In the genomic region with DNA sequence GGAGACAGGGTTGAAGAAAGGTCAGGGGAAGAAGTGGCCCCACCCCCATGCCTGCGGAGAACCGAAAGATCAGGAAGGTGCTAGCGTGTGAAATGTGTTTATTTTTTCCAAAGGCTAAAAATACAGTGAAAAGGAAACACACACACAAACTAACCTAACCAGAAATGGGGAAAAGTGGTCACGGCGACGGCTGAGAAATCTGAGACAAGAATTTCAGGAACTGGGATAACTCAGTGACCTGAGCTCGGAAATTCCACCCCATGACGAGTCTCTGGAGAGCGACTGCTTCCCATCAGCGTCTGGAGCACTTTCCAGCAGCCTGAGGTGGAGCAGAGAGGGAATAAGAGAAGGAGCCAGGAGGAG, we compare ENCODE assay signal across 10 cellular contexts. TPM values are rescaled to one million over a fixed set of nuclear protein-coding genes. Genes with fewer than 3 reads are reported as not detected.
DNase-seq lines count a peak whose midpoint lies in the region; ATAC-seq, FAIRE-seq and TF ChIP-seq lines count a peak whose summit lies in the region.
"Had no signal": no experiment of that assay in that cellular context is flagged by ENCODE, and none has a peak within 500 bp of the region (broad histone marks: within the 10 kb centered on the region; RNA-seq: fewer than 3 reads in every experiment).

No MANE protein-coding gene starts in this region.

- TF ChIP-seq EP300 in stomach (IDR thresholded peaks at IDR 0.05): peak; percentile 43

- dilution Hi-C loops in keratinocyte (cut with MboI; ENCODE audit: extremely low pct_ligation_motif_present, low sequenced_read_pairs): no loop called here

- H2AFZ ChIP-seq in keratinocyte (ENCODE audit: control insufficient read depth, low read length): no peak overlapping the region

- TF ChIP-seq POLR2A in stomach (IDR thresholded peaks at IDR 0.05) (no peak), prostate gland (IDR thresholded peaks at IDR 0.05) (no peak)

- no peak for TF ChIP-seq CTCF in dorsolateral prefrontal cortex (IDR thresholded peaks at IDR 0.05 in 54 of 56, conservative IDR thresholded peaks at IDR 0.05 in 2 of 56; ENCODE audit: low read depth in 1 of 56, partially characterized antibody in 56 of 56)
- no peak for TF ChIP-seq CTCF in keratinocyte (optimal IDR thresholded peaks at IDR 0.05 in 1 of 3, IDR thresholded peaks at IDR 0.05 in 1 of 3, conservative IDR thresholded peaks at IDR 0.05 in 1 of 3; ENCODE audit: extremely low read depth in 1 of 3, insufficient read depth in 2 of 3, low read length in 3 of 3)
- TF ChIP-seq CTCF in stomach (IDR thresholded peaks at IDR 0.05): no peak
- no peak for TF ChIP-seq CTCF in prostate gland (IDR thresholded peaks at IDR 0.05)

- WGBS in stomach, 5 donors: 7 to 17% (median 10%) methylated on average over 10 of the region's 10 CpGs
- 9% methylated on average over 10 of the region's 10 CpGs for WGBS in prostate gland

- ATAC-seq in GM18519 (IDR thresholded peaks at IDR 0.05; ENCODE audit: low FRiP score, unreplicated experiment) (no peak), GM21381 (IDR thresholded peaks at IDR 0.05; ENCODE audit: unreplicated experiment) (no peak)

- H3K4me1 ChIP-seq in HUES48 (ENCODE audit: control insufficient read depth, insufficient read depth, low read length) (peaks cover 27% of the 10 kb centered on the region), keratinocyte (ENCODE audit: control insufficient read depth, extremely low read depth, insufficient read depth, low read length) (peaks cover 4% of the 10 kb centered on the region), stomach (peaks cover 14 to 35% (median 26%) of the 10 kb centered on the region in 4 donors), prostate gland (replicated peaks) (no peaks in the 10 kb centered on the region)

- no peaks in the 10 kb centered on the region for H3K9me1 ChIP-seq in keratinocyte (ENCODE audit: control insufficient read depth, extremely low read depth, insufficient read depth, low read length)

- no peaks in the 10 kb centered on the region for H3K27me3 ChIP-seq in HUES48 (ENCODE audit: control insufficient read depth, insufficient read depth, low read length)
- H3K27me3 ChIP-seq in dorsolateral prefrontal cortex: no peaks in the 10 kb centered on the region
- H3K27me3 ChIP-seq in keratinocyte (ENCODE audit: control insufficient read depth, extremely low read depth, insufficient read depth, low read length): peaks cover 29% of the 10 kb centered on the region
- H3K27me3 ChIP-seq in stomach: peaks cover 0 to 28% (median 0%) of the 10 kb centered on the region in 3 donors
- H3K27me3 ChIP-seq in prostate gland (replicated peaks; ENCODE audit: insufficient read depth): no peaks in the 10 kb centered on the region

- H3K4me2 ChIP-seq in keratinocyte (ENCODE audit: control insufficient read depth, extremely low read depth, insufficient read depth, low read depth, low read length): peak overlapping the region; percentile 65

- H3K9me3 ChIP-seq in HUES48 (ENCODE audit: control insufficient read depth, insufficient read depth, low read length) (no peaks in the 10 kb centered on the region), keratinocyte (ENCODE audit: control insufficient read depth, low read depth, low read length) (no peaks in the 10 kb centered on the region), stomach (no peaks in the 10 kb centered on the region), prostate gland (no peaks in the 10 kb centered on the region)

- H3K36me3 ChIP-seq in HUES48 (ENCODE audit: control insufficient read depth, insufficient read depth, low read length): no peaks in the 10 kb centered on the region
- no peaks in the 10 kb centered on the region for H3K36me3 ChIP-seq in keratinocyte (ENCODE audit: control insufficient read depth in 2 of 2, extremely low read depth in 1 of 2, insufficient read depth in 2 of 2, low read length in 2 of 2)
- no peaks in the 10 kb centered on the region for H3K36me3 ChIP-seq in stomach
- H3K36me3 ChIP-seq in prostate gland: no peaks in the 10 kb centered on the region

- H3K4me3 ChIP-seq in HUES48 (ENCODE audit: low read depth, low read length): peak overlapping the region; percentile 43
- peak overlapping the region in 18 of 59 donors; percentile 0 to 30 (median 14) for H3K4me3 ChIP-seq in dorsolateral prefrontal cortex
- H3K4me3 ChIP-seq in keratinocyte (ENCODE audit: control insufficient read depth in 2 of 3, extremely low read depth in 1 of 3, insufficient read depth in 2 of 3, low read depth in 1 of 3, low read length in 3 of 3): peak overlapping the region in 1 of 3 experiments; percentile 25
- peak overlapping the region in 2 of 4 donors; percentile 4 to 15 for H3K4me3 ChIP-seq in stomach
- H3K4me3 ChIP-seq in prostate gland: no peak overlapping the region

- intact Hi-C loops in dorsolateral prefrontal cortex (cut with DNase I) (no loop called here), stomach (cut with DNase I; ENCODE audit: low total_unique reads) (no loop called here), prostate gland (cut with DNase I) (no loop called here)

- H4K20me1 ChIP-seq in keratinocyte (ENCODE audit: control insufficient read depth, extremely low read depth, insufficient read depth, low read length): no peaks in the 10 kb centered on the region

- H3K9ac ChIP-seq in HUES48 (ENCODE audit: low read depth, low read length): no peak overlapping the region
- peak overlapping the region; percentile 31 for H3K9ac ChIP-seq in keratinocyte (ENCODE audit: control insufficient read depth, extremely low read depth, insufficient read depth, low read length)

- H3K79me2 ChIP-seq in keratinocyte (ENCODE audit: control insufficient read depth, insufficient read depth, low read length): no peaks in the 10 kb centered on the region

- peak overlapping the region; percentile 88 for H3K27ac ChIP-seq in HUES48 (ENCODE audit: low read depth, low read length)
- H3K27ac ChIP-seq in dorsolateral prefrontal cortex: peak overlapping the region in 48 of 59 donors; percentile 3 to 84 (median 70)
- H3K27ac ChIP-seq in keratinocyte (ENCODE audit: control insufficient read depth, insufficient read depth, low read length): no peak overlapping the region
- H3K27ac ChIP-seq in stomach: peak overlapping the region; percentile 78 to 94 (median 81)
- H3K27ac ChIP-seq in prostate gland: peak overlapping the region in 1 of 2 donors; percentile 51

- FAIRE-seq in keratinocyte (lab: Jason Lieb, UNC): no peak

- DNase-seq in dorsolateral prefrontal cortex (no peak), keratinocyte (ENCODE audit: low read depth, low spot score) (no peak), stomach (peak; percentile 56), RKO (ENCODE audit: low spot score) (no peak), prostate gland (ENCODE audit: low spot score) (no peak)
- DNase-seq: activated CD4-positive, alpha-beta T cell treated with anti-CD3 and anti-CD28 coated beads for 1 hour; NCI-H774 had no signal

RNA-seq across cellular contexts. Expression of a gene that starts 16.6 kb away (rescaled TPM):
- 100 to 1,000 TPM in 1 of 120 experiments, 10 to 100 TPM in 119; 15.3 to 117 (median 55.5) TPM for total RNA-seq in dorsolateral prefrontal cortex
- polyA plus RNA-seq in keratinocyte: 0.05 to 0.30 TPM (median 0.16 TPM) in 3 replicates
- not detected for polyA plus RNA-seq in keratinocyte (2011; ENCODE audit: low read depth)
- 0.04 and 0.24 TPM in 2 replicates for polyA plus RNA-seq in keratinocyte (2011; cell fraction: cytosol; rRNA removed)
- 0.31 and 0.67 TPM in 2 replicates for polyA plus RNA-seq in keratinocyte (2011; cell fraction: nucleus; rRNA removed)
- 0.62 TPM in 1 of 2 replicates, not detected in the other for polyA plus RNA-seq in keratinocyte (2012; ENCODE audit: low replicate concordance)
- 0.23 to 0.35 TPM in 2 of 3 replicates, not detected in the other for polyA minus RNA-seq in keratinocyte
- not detected for polyA minus RNA-seq in keratinocyte (2011; cell fraction: cytosol; rRNA and poly(A)+ RNA removed)
- not detected in 2 replicates for polyA minus RNA-seq in keratinocyte (2011; cell fraction: nucleus; rRNA and poly(A)+ RNA removed)
- 10 to 100 TPM in 1 of 5 donors, 1 to 10 TPM in 3, not detected in 1; 3.5 to 21.0 (median 5.0) TPM for total RNA-seq in stomach
- polyA plus RNA-seq in stomach: 10 to 100 TPM; 12.2 to 20.5 (median 20.5) TPM
- total RNA-seq in prostate gland: 1 to 10 TPM in 1 of 2 donors, under 1 TPM in 1; 0.41 to 1.6 TPM

RNA-seq across cellular contexts. Expression of a gene that starts 30.3 kb away (rescaled TPM):
- total RNA-seq in dorsolateral prefrontal cortex: 10 to 100 TPM; 43.5 to 81.2 (median 57.8) TPM
- polyA plus RNA-seq in keratinocyte: 36.9 to 64.6 TPM (median 57.8 TPM) in 3 replicates
- 110 TPM for polyA plus RNA-seq in keratinocyte (2011; ENCODE audit: low read depth)
- 36.4 and 38.7 TPM in 2 replicates for polyA plus RNA-seq in keratinocyte (2011; cell fraction: cytosol; rRNA removed)
- polyA plus RNA-seq in keratinocyte (2011; cell fraction: nucleus; rRNA removed): 98.9 and 125 TPM in 2 replicates
- 45.2 and 68.6 TPM in 2 replicates for polyA plus RNA-seq in keratinocyte (2012; ENCODE audit: low replicate concordance)
- 36.0 to 54.1 TPM (median 45.5 TPM) in 3 replicates for polyA minus RNA-seq in keratinocyte
- 18.0 TPM for polyA minus RNA-seq in keratinocyte (2011; cell fraction: cytosol; rRNA and poly(A)+ RNA removed)
- 19.8 and 39.9 TPM in 2 replicates for polyA minus RNA-seq in keratinocyte (2011; cell fraction: nucleus; rRNA and poly(A)+ RNA removed)
- total RNA-seq in stomach: 10 to 100 TPM; 31.3 to 88.1 (median 82.2) TPM
- polyA plus RNA-seq in stomach: 10 to 100 TPM; 30.3 to 41.7 (median 34.2) TPM
- 10 to 100 TPM; 71.0 to 87.2 TPM for total RNA-seq in prostate gland

RNA-seq across cellular contexts. Expression of a gene that starts 43.0 kb away (rescaled TPM):
- total RNA-seq in dorsolateral prefrontal cortex: 10 to 100 TPM; 12.6 to 42.0 (median 28.8) TPM
- polyA plus RNA-seq in keratinocyte: 9.5 to 18.4 TPM (median 18.1 TPM) in 3 replicates
- 2.2 TPM for polyA plus RNA-seq in keratinocyte (2011; ENCODE audit: low read depth)
- polyA plus RNA-seq in keratinocyte (2011; cell fraction: cytosol; rRNA removed): 7.9 and 8.1 TPM in 2 replicates
- 32.7 and 35.4 TPM in 2 replicates for polyA plus RNA-seq in keratinocyte (2011; cell fraction: nucleus; rRNA removed)
- 6.2 and 26.8 TPM in 2 replicates for polyA plus RNA-seq in keratinocyte (2012; ENCODE audit: low replicate concordance)
- polyA minus RNA-seq in keratinocyte: 10.0 to 16.9 TPM (median 10.5 TPM) in 3 replicates
- polyA minus RNA-seq in keratinocyte (2011; cell fraction: cytosol; rRNA and poly(A)+ RNA removed): 13.8 TPM
- polyA minus RNA-seq in keratinocyte (2011; cell fraction: nucleus; rRNA and poly(A)+ RNA removed): 10.6 and 11.1 TPM in 2 replicates
- total RNA-seq in stomach: 10 to 100 TPM in 3 of 5 donors, 1 to 10 TPM in 2; 7.6 to 53.6 (median 16.0) TPM
- polyA plus RNA-seq in stomach: 10 to 100 TPM; 32.7 to 63.6 (median 47.7) TPM
- total RNA-seq in prostate gland: 10 to 100 TPM; 12.1 to 33.1 TPM
